12 cellular contexts compared by ENCODE assay signal in genomic region chr1:109391161-109391556, GRCh38. TPM values are rescaled to one million over a fixed set of nuclear protein-coding genes. Genes with fewer than 3 reads are reported as not detected.
DNase-seq lines count a peak whose midpoint lies in the region; ATAC-seq, FAIRE-seq and TF ChIP-seq lines count a peak whose summit lies in the region.
"Had no signal": no experiment of that assay in that cellular context is flagged by ENCODE, and none has a peak within 500 bp of the region (broad histone marks: within the 10 kb centered on the region; RNA-seq: fewer than 3 reads in every experiment).

No MANE protein-coding gene starts in this region.

- DNase-seq in GM19239 (ENCODE audit: insufficient read length, low spot score) (no peak), astrocyte (ENCODE audit: low read depth) (peak; percentile 32), right atrium auricular region (ENCODE audit: low spot score) (no peak), smooth muscle cell (lab: John Stamatoyannopoulos, UW; ENCODE audit: unreplicated experiment) (no peak), pancreas (no peak), left colon (no peak), GF-D8 (lab: John Stamatoyannopoulos, UW) (no peak)
- DNase-seq: head of caudate nucleus had no signal

- ATAC-seq in HG03439 (IDR thresholded peaks at IDR 0.05; ENCODE audit: unreplicated experiment) (no peak), pancreas (no peak), left colon (no peak)
- ATAC-seq: WTC11 had no signal

- H3K4me3 ChIP-seq in astrocyte (ENCODE audit: insufficient read depth, low read depth, low read length) (peak overlapping the region; percentile 34), right atrium auricular region (peak overlapping the region; percentile 20), smooth muscle cell (no peak overlapping the region), pancreas (no peak overlapping the region)

- H3K4me1 ChIP-seq in astrocyte (ENCODE audit: insufficient read depth, low read length) (peaks cover 49% of the 10 kb centered on the region), right atrium auricular region (peaks cover 0 to 82% of the 10 kb centered on the region in 2 donors), smooth muscle cell (ENCODE audit: low read depth) (peaks cover 13% of the 10 kb centered on the region), pancreas (peaks cover 4 to 50% (median 17%) of the 10 kb centered on the region in 3 donors)

- no peaks in the 10 kb centered on the region for H3K27me3 ChIP-seq in astrocyte (ENCODE audit: insufficient read depth, low read length)
- no peaks in the 10 kb centered on the region for H3K27me3 ChIP-seq in right atrium auricular region
- no peaks in the 10 kb centered on the region for H3K27me3 ChIP-seq in smooth muscle cell (ENCODE audit: low read depth)
- no peaks in the 10 kb centered on the region for H3K27me3 ChIP-seq in pancreas

- peaks cover 5% of the 10 kb centered on the region for H3K36me3 Mint-ChIP-seq in astrocyte (ENCODE audit: low read depth, unreplicated experiment)
- H3K36me3 Mint-ChIP-seq: activated naive CD4-positive, alpha-beta T cell treated with anti-CD3 and anti-CD28 coated beads, Interleukin-2, amount 50 U/mL, for 24 hours; WTC11 had no signal

- H3K27ac Mint-ChIP-seq in astrocyte (ENCODE audit: unreplicated experiment), result peak overlapping the region; percentile 54
- H3K27ac Mint-ChIP-seq: activated naive CD4-positive, alpha-beta T cell treated with anti-CD3 and anti-CD28 coated beads, Interleukin-2, amount 50 U/mL, for 24 hours; WTC11 had no signal

- H3K27ac ChIP-seq in astrocyte (ENCODE audit: low read depth, low read length) (peak overlapping the region; percentile 64), right atrium auricular region (peak overlapping the region; percentile 87 to 93), smooth muscle cell (ENCODE audit: low read depth) (peak overlapping the region; percentile 34), pancreas (peak overlapping the region in 1 of 4 donors; percentile 81)

- H3K4me2 ChIP-seq in astrocyte (ENCODE audit: low read length) (peak overlapping the region; percentile 77), smooth muscle cell (peak overlapping the region; percentile 26)

- H3K27me3 Mint-ChIP-seq in astrocyte (ENCODE audit: low read depth, unreplicated experiment), result no peaks in the 10 kb centered on the region

- WGBS in smooth muscle cell (ENCODE audit: low lambda C conversion rate), result 86% methylated on average over 3 of the region's 3 CpGs
- 66 to 76% methylated on average over 3 of the region's 3 CpGs for WGBS in pancreas, 2 donors

- H2AFZ ChIP-seq in astrocyte (ENCODE audit: low read depth, low read length), result no peak overlapping the region
- peak overlapping the region; percentile 20 for H2AFZ ChIP-seq in smooth muscle cell (ENCODE audit: low read depth)

- peaks cover 89% of the 10 kb centered on the region for H3K79me2 ChIP-seq in astrocyte (ENCODE audit: insufficient read depth, low read length)
- H3K79me2 ChIP-seq in smooth muscle cell (ENCODE audit: low read depth), result peaks cover 13% of the 10 kb centered on the region

- H3K9me3 ChIP-seq in astrocyte (ENCODE audit: insufficient read depth, low read depth, low read length) (no peaks in the 10 kb centered on the region), right atrium auricular region (no peaks in the 10 kb centered on the region), smooth muscle cell (replicated peaks; ENCODE audit: low read depth) (no peaks in the 10 kb centered on the region), pancreas (no peaks in the 10 kb centered on the region)

- H4K20me1 ChIP-seq in astrocyte (ENCODE audit: insufficient read depth, low read length), result no peaks in the 10 kb centered on the region
- no peaks in the 10 kb centered on the region for H4K20me1 ChIP-seq in smooth muscle cell (ENCODE audit: low read depth)

- peak overlapping the region; percentile 63 for H3K9ac ChIP-seq in astrocyte (ENCODE audit: low read length)
- no peak overlapping the region for H3K9ac ChIP-seq in smooth muscle cell (ENCODE audit: low read depth)

- H3K9me3 Mint-ChIP-seq in astrocyte (ENCODE audit: unreplicated experiment), result no peaks in the 10 kb centered on the region
- H3K9me3 Mint-ChIP-seq: activated naive CD4-positive, alpha-beta T cell treated with anti-CD3 and anti-CD28 coated beads, Interleukin-2, amount 50 U/mL, for 24 hours; neural crest cell; WTC11 had no signal

- no peaks in the 10 kb centered on the region for H3F3A ChIP-seq in smooth muscle cell (ENCODE audit: low read depth)

- peak overlapping the region; percentile 23 for H3K4me3 Mint-ChIP-seq in astrocyte (ENCODE audit: unreplicated experiment)
- H3K4me3 Mint-ChIP-seq: activated naive CD4-positive, alpha-beta T cell treated with anti-CD3 and anti-CD28 coated beads, Interleukin-2, amount 50 U/mL, for 24 hours; WTC11 had no signal

- H3K4me1 Mint-ChIP-seq in astrocyte (ENCODE audit: low read depth, unreplicated experiment), result peaks cover 68% of the 10 kb centered on the region
- H3K4me1 Mint-ChIP-seq: activated naive CD4-positive, alpha-beta T cell treated with anti-CD3 and anti-CD28 coated beads, Interleukin-2, amount 50 U/mL, for 24 hours had no signal

- intact Hi-C loops in pancreas (cut with DNase I) (loop anchor here in 1 of 3 donors (10.0 kb wide), 1 partner anchor 116 kb away; no protein-coding TSS in a partner anchor), left colon (cut with DNase I, micrococcal nuclease) (no loop called here)

- FAIRE-seq in GM19239 (lab: Jason Lieb, UNC) (peak; percentile 42), astrocyte (lab: Jason Lieb, UNC) (no peak), pancreas (lab: Jason Lieb, UNC) (no peak)

- TF ChIP-seq CTCF in astrocyte (IDR thresholded peaks at IDR 0.05; ENCODE audit: insufficient read depth, low read depth, low read length), result no peak
- TF ChIP-seq CTCF in right atrium auricular region (IDR thresholded peaks at IDR 0.05), result no peak
- TF ChIP-seq CTCF in smooth muscle cell (IDR thresholded peaks at IDR 0.05; ENCODE audit: borderline replicate concordance, insufficient read depth, poor library complexity, severe bottlenecking), result no peak
- no peak for TF ChIP-seq CTCF in pancreas (IDR thresholded peaks at IDR 0.05)

- no peaks in the 10 kb centered on the region for H3K36me3 ChIP-seq in astrocyte (ENCODE audit: insufficient read depth, low read length)
- H3K36me3 ChIP-seq in right atrium auricular region, result no peaks in the 10 kb centered on the region
- no peaks in the 10 kb centered on the region for H3K36me3 ChIP-seq in smooth muscle cell (ENCODE audit: low read depth)
- H3K36me3 ChIP-seq in pancreas, result no peaks in the 10 kb centered on the region

RNA-seq across cellular contexts. Expression of gene SORT1, which starts 6.6 kb away (rescaled TPM):
- total RNA-seq in astrocyte (135 and 138 TPM in 2 replicates), right atrium auricular region (100 to 1,000 TPM; 114 to 120 TPM), smooth muscle cell (28.7 and 31.4 TPM in 2 replicates), pancreas (10 to 100 TPM; 22.9 to 60.7 (median 30.7) TPM), left colon (100 to 1,000 TPM; 123 to 124 TPM)
- polyA plus RNA-seq in smooth muscle cell (9.8 and 17.0 TPM in 2 replicates), pancreas (10 to 100 TPM; 10.4 to 14.9 TPM)

RNA-seq across cellular contexts. Expression of gene PSMA5, which starts 35.1 kb away (rescaled TPM):
- 143 and 148 TPM in 2 replicates for total RNA-seq in astrocyte
- total RNA-seq in right atrium auricular region, result 10 to 100 TPM; 19.8 to 27.6 TPM
- total RNA-seq in smooth muscle cell, result 54.0 and 57.2 TPM in 2 replicates
- polyA plus RNA-seq in smooth muscle cell, result 89.8 and 93.9 TPM in 2 replicates
- 10 to 100 TPM; 21.4 to 36.2 (median 27.7) TPM for total RNA-seq in pancreas
- 10 to 100 TPM; 16.1 to 24.8 TPM for polyA plus RNA-seq in pancreas
- total RNA-seq in left colon, result 10 to 100 TPM; 76.3 to 92.1 TPM

Comparison
In these comparisons a context has a peak if more than half of its experiments do, and no peak if none do; other contexts are left out.
1. H3K4me3 ChIP-seq: peak in astrocyte (single experiment) and right atrium auricular region (2 of 2); none in smooth muscle cell (single experiment) and pancreas (0 of 4).